Comparison of ENCODE assay signal across 1 cellular context in the genomic region with DNA sequence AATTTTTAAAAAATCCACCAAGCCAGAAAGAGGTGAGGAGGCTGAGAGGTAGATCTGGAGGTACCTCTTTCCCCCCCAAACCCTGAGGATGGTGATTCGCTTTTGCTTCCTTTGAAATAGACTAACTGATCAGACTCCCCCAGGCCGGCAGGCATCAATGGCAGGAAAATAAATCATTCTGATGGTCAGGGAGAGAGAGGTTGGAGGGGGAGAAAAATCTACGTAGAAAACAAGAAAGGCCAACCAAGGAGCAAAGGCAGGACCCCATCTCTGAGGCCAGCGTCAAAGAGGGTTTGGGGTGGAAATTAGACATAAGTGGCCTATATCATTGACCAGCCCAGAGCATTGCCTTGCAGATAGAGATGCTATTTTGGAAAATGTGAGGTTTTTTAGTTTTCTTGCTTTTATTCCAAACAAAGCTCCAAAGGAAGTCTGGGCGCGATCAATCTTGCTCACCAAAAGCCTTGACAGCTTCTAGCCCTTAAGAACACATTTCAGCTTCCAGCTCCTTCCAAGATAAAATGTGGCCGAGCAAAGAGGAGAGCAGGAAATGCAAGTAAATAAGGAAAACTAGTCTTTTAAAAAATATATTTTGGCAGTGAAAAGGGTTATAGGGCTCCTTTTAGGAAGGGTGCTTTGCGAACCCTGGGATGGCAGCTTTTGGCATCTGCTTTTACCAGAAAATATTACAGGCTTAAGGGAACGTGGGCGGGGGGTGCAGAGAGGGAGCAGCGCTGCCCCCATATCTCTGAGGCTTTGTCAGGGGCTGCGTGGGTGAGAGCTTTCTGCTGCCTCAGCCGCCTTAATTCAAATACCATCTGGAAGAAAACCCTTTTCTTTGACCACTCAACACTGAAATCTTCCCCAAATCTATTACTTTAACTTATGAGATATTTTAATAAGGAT.
TF ChIP-seq lines count a peak whose summit lies in the region.

No MANE protein-coding gene starts in this region.

TF ChIP-seq in IMR-90, 13 proteins besides CTCF, POLR2A, EP300 and RAD21:
- TF ChIP-seq MAFK (IDR thresholded peaks at IDR 0.05; ENCODE audit: low read depth, low read length) (no peak), RFX5 (IDR thresholded peaks at IDR 0.05; ENCODE audit: low read depth, low read length) (no peak), SMC3 (IDR thresholded peaks at IDR 0.05; ENCODE audit: low read depth, low read length) (no peak), CEBPB (IDR thresholded peaks at IDR 0.05; ENCODE audit: low read depth, low read length) (no peak), MAZ (IDR thresholded peaks at IDR 0.05; ENCODE audit: borderline replicate concordance, low read depth, low read length) (no peak), BHLHE40 (IDR thresholded peaks at IDR 0.05; ENCODE audit: low read depth, low read length) (no peak), NFE2L2 (IDR thresholded peaks at IDR 0.05; ENCODE audit: low read depth, low read length) (no peak), RCOR1 (IDR thresholded peaks at IDR 0.05; ENCODE audit: insufficient replicate concordance, low read length) (no peak)
- TF ChIP-seq, protein P1, sequence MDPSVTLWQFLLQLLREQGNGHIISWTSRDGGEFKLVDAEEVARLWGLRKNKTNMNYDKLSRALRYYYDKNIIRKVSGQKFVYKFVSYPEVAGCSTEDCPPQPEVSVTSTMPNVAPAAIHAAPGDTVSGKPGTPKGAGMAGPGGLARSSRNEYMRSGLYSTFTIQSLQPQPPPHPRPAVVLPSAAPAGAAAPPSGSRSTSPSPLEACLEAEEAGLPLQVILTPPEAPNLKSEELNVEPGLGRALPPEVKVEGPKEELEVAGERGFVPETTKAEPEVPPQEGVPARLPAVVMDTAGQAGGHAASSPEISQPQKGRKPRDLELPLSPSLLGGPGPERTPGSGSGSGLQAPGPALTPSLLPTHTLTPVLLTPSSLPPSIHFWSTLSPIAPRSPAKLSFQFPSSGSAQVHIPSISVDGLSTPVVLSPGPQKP (IDR thresholded peaks at IDR 0.05; ENCODE audit: borderline replicate concordance, low read depth, low read length) = no peak
